Comparison of ENCODE assay signal across 22 cellular contexts in the genomic region with DNA sequence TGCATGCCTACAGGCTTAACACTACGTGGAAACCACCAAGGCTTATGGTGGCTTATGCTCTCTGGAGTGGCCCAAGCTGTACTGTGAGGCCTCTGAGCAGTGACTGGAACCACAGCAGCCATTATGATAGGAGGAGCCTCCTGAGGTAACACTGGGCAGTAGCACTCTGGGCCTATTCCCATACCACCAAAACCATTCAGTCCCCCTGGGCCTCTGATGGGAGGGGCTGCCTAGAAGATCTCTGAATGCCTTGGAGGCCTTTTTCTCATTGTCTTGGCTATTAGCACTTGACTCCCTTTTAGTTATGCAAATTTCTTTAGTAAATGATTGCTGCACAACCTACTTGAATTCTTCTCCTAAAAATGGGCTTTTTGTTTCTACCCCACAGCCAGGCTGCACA.
DNase-seq lines count a peak whose midpoint lies in the region; ATAC-seq and TF ChIP-seq lines count a peak whose summit lies in the region.
"Had no signal": no experiment of that assay in that cellular context is flagged by ENCODE, and none has a peak within 500 bp of the region (broad histone marks: within the 10 kb centered on the region; RNA-seq: fewer than 3 reads in every experiment).

No MANE protein-coding gene starts in this region.

- H3K4me2 ChIP-seq in GM23338: no peak overlapping the region
- H3K4me2 ChIP-seq in trophoblast cell (ENCODE audit: low read length): no peak overlapping the region

- H3K4me3 Mint-ChIP-seq in GM23338 (no peak overlapping the region), WTC11 (no peak overlapping the region)
- H3K4me3 Mint-ChIP-seq: CD4-positive, CD25-positive, alpha-beta regulatory T cell; CD8-positive, alpha-beta memory T cell; IgD-negative memory B cell had no signal

- H4K91ac ChIP-seq in trophoblast cell (ENCODE audit: low read depth, low read length): no peak overlapping the region

- no peaks in the 10 kb centered on the region for H3K79me1 ChIP-seq in trophoblast cell (ENCODE audit: low read length)

- no peak overlapping the region for H3K23ac ChIP-seq in trophoblast cell (ENCODE audit: low read length)

- H3K27ac Mint-ChIP-seq in GM23338 (0 out of 2 replicates have a peak overlapping the region, but pooled peaks have one; percentile 5), WTC11 (no peak overlapping the region)
- H3K27ac Mint-ChIP-seq: CD4-positive, CD25-positive, alpha-beta regulatory T cell; CD8-positive, alpha-beta memory T cell; IgD-negative memory B cell had no signal

- H2BK120ac ChIP-seq in trophoblast cell (ENCODE audit: insufficient read depth, low read length, poor library complexity): no peak overlapping the region

- peaks cover 7% of the 10 kb centered on the region; the same call in 1 of the 2 replicates for H3K36me3 ChIP-seq in GM23338 (ENCODE audit: insufficient read depth)
- no peaks in the 10 kb centered on the region; the same call in 1 of the 2 replicates for H3K36me3 ChIP-seq in HUES48 (ENCODE audit: control insufficient read depth, insufficient read depth, low read length)
- peaks cover 0 to 5% of the 10 kb centered on the region in 2 experiments for H3K36me3 ChIP-seq in trophoblast cell (ENCODE audit: control insufficient read depth in 1 of 2, insufficient read depth in 2 of 2, low read length in 2 of 2)
- H3K36me3 ChIP-seq: BE2C had no signal

- H3K4me1 ChIP-seq in GM23338 (ENCODE audit: insufficient read depth) (no peaks in the 10 kb centered on the region), HUES48 (ENCODE audit: control insufficient read depth, insufficient read depth, low read length) (peaks cover 6% of the 10 kb centered on the region; the same call in 1 of the 2 replicates), trophoblast cell (ENCODE audit: control insufficient read depth in 1 of 2, insufficient read depth in 2 of 2, low read length in 2 of 2) (no peaks in the 10 kb centered on the region)
- H3K4me1 ChIP-seq: BE2C had no signal

- H3K4me3 ChIP-seq in GM23338 (no peak overlapping the region), HUES48 (ENCODE audit: low read depth, low read length) (no peak overlapping the region), trophoblast cell (ENCODE audit: low read depth, low read length) (no peak overlapping the region)
- H3K4me3 ChIP-seq: GM23248 had no signal

- no peak for TF ChIP-seq CTCF in GM23338 (conservative IDR thresholded peaks at IDR 0.05; ENCODE audit: low read depth in 2 of 2)
- no peak for TF ChIP-seq CTCF in WTC11 (IDR thresholded peaks at IDR 0.05)

- peak; percentile 47 for DNase-seq in GM23338 (ENCODE audit: low spot score)
- DNase-seq in WTC11 (ENCODE audit: low spot score): no peak
- DNase-seq in iPS-NIHi11 (ENCODE audit: low spot score): peak; percentile 49
- no peak for DNase-seq in KG1 (lab: John Stamatoyannopoulos, UW)
- DNase-seq in trophoblast cell: no peak
- DNase-seq in NCI-H1930 (lab: John Stamatoyannopoulos, UW): no peak
- DNase-seq: BE2C; C1 segment of cervical spinal cord; CD4-positive, CD25-positive, alpha-beta regulatory T cell; CD8-positive, alpha-beta memory T cell; COR-L47; DMS 273 treated with DMSO at 0.1 percent for 48 hours; DMS53; DND-41; EL; GM23248; H7; KBM-7 had no signal

- POLR2A ChIA-PET in WTC11 (lab: Charles Lee): no interaction called here

- H4K12ac ChIP-seq in trophoblast cell (ENCODE audit: low read depth, low read length): no peak overlapping the region

- H3F3A ChIP-seq in GM23338 (replicated peaks; ENCODE audit: low read depth): no peaks in the 10 kb centered on the region

- H3K27ac ChIP-seq in GM23338 (ENCODE audit: low read depth): peak overlapping the region; percentile 81; the same call in 1 of the 2 replicates
- H3K27ac ChIP-seq in HUES48 (ENCODE audit: low read depth, low read length): peak overlapping the region; percentile 90
- no peak overlapping the region for H3K27ac ChIP-seq in trophoblast cell (ENCODE audit: low read depth, low read length)
- H3K27ac ChIP-seq: GM23248 had no signal

- H2BK5ac ChIP-seq in trophoblast cell (ENCODE audit: low read depth, low read length, poor library complexity): no peak overlapping the region

- H3K79me2 ChIP-seq in GM23338 (replicated peaks; ENCODE audit: insufficient read depth) (no peaks in the 10 kb centered on the region), trophoblast cell (ENCODE audit: control insufficient read depth, insufficient read depth, low read length, poor library complexity) (no peaks in the 10 kb centered on the region)

- no peaks in the 10 kb centered on the region for H3K27me3 Mint-ChIP-seq in GM23338 (ENCODE audit: insufficient read depth, low read depth, poor library complexity)
- H3K27me3 Mint-ChIP-seq in WTC11 (ENCODE audit: low read depth): peaks cover 3% of the 10 kb centered on the region; the same call in 1 of the 2 replicates
- H3K27me3 Mint-ChIP-seq: CD4-positive, CD25-positive, alpha-beta regulatory T cell; CD8-positive, alpha-beta memory T cell; IgD-negative memory B cell had no signal

- no peak overlapping the region for H3K9ac ChIP-seq in HUES48 (ENCODE audit: low read depth, low read length)
- no peak overlapping the region for H3K9ac ChIP-seq in trophoblast cell (ENCODE audit: low read length)
- H3K9ac ChIP-seq: GM23248 had no signal

- H2BK12ac ChIP-seq in trophoblast cell (ENCODE audit: low read length): no peak overlapping the region

- H3K9me3 Mint-ChIP-seq in GM23338: peaks cover 24% of the 10 kb centered on the region
- peaks cover 45% of the 10 kb centered on the region for H3K9me3 Mint-ChIP-seq in WTC11

- H3K4ac ChIP-seq in trophoblast cell (ENCODE audit: low read depth, low read length): no peak overlapping the region

- H3K4me1 Mint-ChIP-seq in GM23338: peaks cover 9% of the 10 kb centered on the region
- H3K4me1 Mint-ChIP-seq in WTC11: peaks cover 6% of the 10 kb centered on the region; the same call in 1 of the 2 replicates
- H3K4me1 Mint-ChIP-seq: CD4-positive, CD25-positive, alpha-beta regulatory T cell; CD8-positive, alpha-beta memory T cell; IgD-negative memory B cell had no signal

- CTCF ChIA-PET in WTC11 (lab: Charles Lee): no interaction called here

- H3K14ac ChIP-seq in trophoblast cell (ENCODE audit: low read length): no peak overlapping the region

- no peaks in the 10 kb centered on the region for H3K27me3 ChIP-seq in GM23338 (ENCODE audit: insufficient read depth)
- H3K27me3 ChIP-seq in HUES48 (ENCODE audit: control insufficient read depth, insufficient read depth, low read length): no peaks in the 10 kb centered on the region
- H3K27me3 ChIP-seq in trophoblast cell (ENCODE audit: insufficient read depth, low read length): no peaks in the 10 kb centered on the region
- H3K27me3 ChIP-seq: BE2C had no signal

- H3K18ac ChIP-seq in trophoblast cell (ENCODE audit: low read length): no peak overlapping the region

- H2AFZ ChIP-seq in GM23338 (no peak overlapping the region), trophoblast cell (ENCODE audit: insufficient read depth, low read length, poor library complexity) (no peak overlapping the region)
- H2AFZ ChIP-seq: GM23248 had no signal

- peaks cover 10% of the 10 kb centered on the region; the same call in 1 of the 2 replicates for H3K9me3 ChIP-seq in HUES48 (ENCODE audit: control insufficient read depth, insufficient read depth, low read length)
- H3K9me3 ChIP-seq in trophoblast cell (ENCODE audit: insufficient read depth, low read depth, low read length): peaks cover 5% of the 10 kb centered on the region
- H3K9me3 ChIP-seq: BE2C had no signal

- ATAC-seq in GM23338 (peak; percentile 92), WTC11 (peak; percentile 96), GM19328 (IDR thresholded peaks at IDR 0.05; ENCODE audit: unreplicated experiment) (no peak)
- ATAC-seq: HepG2 had no signal

- WGBS in trophoblast cell (ENCODE audit: extremely low coverage, insufficient coverage, insufficient read length): no CpG with 5 or more reads among the region's 1 CpG

- H4K8ac ChIP-seq in trophoblast cell (ENCODE audit: low read depth, low read length): no peak overlapping the region

- H4K20me1 ChIP-seq in GM23338 (replicated peaks; ENCODE audit: insufficient read depth): no peaks in the 10 kb centered on the region

- no peaks in the 10 kb centered on the region for H3K9me2 ChIP-seq in GM23338 (ENCODE audit: insufficient read depth)

- H3K36me3 Mint-ChIP-seq in GM23338 (ENCODE audit: low read depth) (peaks cover 35% of the 10 kb centered on the region), WTC11 (peaks cover 42% of the 10 kb centered on the region)
- H3K36me3 Mint-ChIP-seq: CD4-positive, CD25-positive, alpha-beta regulatory T cell; CD8-positive, alpha-beta memory T cell had no signal

- no peak overlapping the region for H2AK5ac ChIP-seq in trophoblast cell (ENCODE audit: low read length)

TF ChIP-seq in GM23338, 12 proteins besides CTCF, POLR2A, EP300 and RAD21 (continues in another document):
- TF ChIP-seq JUNB (IDR thresholded peaks at IDR 0.05; ENCODE audit: unreplicated experiment) (no peak), ZNF114 (CRISPR knock-in tag; IDR thresholded peaks at IDR 0.05) (no peak)

TF ChIP-seq in WTC11, 78 proteins besides CTCF, POLR2A, EP300 and RAD21 (continues in another document):
- no peak for TF ChIP-seq CBFB (CRISPR knock-in tag; IDR thresholded peaks at IDR 0.05; ENCODE audit: low read depth)
- TF ChIP-seq ZNF219 (CRISPR knock-in tag; IDR thresholded peaks at IDR 0.05; ENCODE audit: borderline replicate concordance): no peak
- TF ChIP-seq HMGA2 (CRISPR knock-in tag; IDR thresholded peaks at IDR 0.05): no peak
- no peak for TF ChIP-seq MXD4 (CRISPR knock-in tag; IDR thresholded peaks at IDR 0.05; ENCODE audit: borderline replicate concordance)
- TF ChIP-seq, protein P1, sequence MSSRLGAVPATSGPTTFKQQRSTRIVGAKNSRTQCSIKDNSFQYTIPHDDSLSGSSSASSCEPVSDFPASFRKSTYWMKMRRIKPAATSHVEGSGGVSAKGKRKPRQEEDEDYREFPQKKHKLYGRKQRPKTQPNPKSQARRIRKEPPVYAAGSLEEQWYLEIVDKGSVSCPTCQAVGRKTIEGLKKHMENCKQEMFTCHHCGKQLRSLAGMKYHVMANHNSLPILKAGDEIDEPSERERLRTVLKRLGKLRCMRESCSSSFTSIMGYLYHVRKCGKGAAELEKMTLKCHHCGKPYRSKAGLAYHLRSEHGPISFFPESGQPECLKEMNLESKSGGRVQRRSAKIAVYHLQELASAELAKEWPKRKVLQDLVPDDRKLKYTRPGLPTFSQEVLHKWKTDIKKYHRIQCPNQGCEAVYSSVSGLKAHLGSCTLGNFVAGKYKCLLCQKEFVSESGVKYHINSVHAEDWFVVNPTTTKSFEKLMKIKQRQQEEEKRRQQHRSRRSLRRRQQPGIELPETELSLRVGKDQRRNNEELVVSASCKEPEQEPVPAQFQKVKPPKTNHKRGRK (CRISPR knock-in tag; IDR thresholded peaks at IDR 0.05; ENCODE audit: borderline replicate concordance): no peak
- TF ChIP-seq NFYB (CRISPR knock-in tag; conservative IDR thresholded peaks at IDR 0.05; ENCODE audit: low read depth): no peak
- TF ChIP-seq SMAD3 (CRISPR knock-in tag; IDR thresholded peaks at IDR 0.05; ENCODE audit: borderline replicate concordance): no peak
- TF ChIP-seq JAZF1 (CRISPR knock-in tag; IDR thresholded peaks at IDR 0.05): no peak
- no peak for TF ChIP-seq TEAD1 (CRISPR knock-in tag; IDR thresholded peaks at IDR 0.05)

Comparison
In these comparisons a context has a peak if more than half of its experiments do, and no peak if none do; other contexts are left out.
1. DNase-seq: peak in GM23338 (single experiment) and iPS-NIHi11 (single experiment); none in WTC11 (single experiment), KG1 (single experiment), trophoblast cell (0 of 2) and NCI-H1930 (0 of 2).